20 cellular contexts compared by ENCODE assay signal in the genomic region with DNA sequence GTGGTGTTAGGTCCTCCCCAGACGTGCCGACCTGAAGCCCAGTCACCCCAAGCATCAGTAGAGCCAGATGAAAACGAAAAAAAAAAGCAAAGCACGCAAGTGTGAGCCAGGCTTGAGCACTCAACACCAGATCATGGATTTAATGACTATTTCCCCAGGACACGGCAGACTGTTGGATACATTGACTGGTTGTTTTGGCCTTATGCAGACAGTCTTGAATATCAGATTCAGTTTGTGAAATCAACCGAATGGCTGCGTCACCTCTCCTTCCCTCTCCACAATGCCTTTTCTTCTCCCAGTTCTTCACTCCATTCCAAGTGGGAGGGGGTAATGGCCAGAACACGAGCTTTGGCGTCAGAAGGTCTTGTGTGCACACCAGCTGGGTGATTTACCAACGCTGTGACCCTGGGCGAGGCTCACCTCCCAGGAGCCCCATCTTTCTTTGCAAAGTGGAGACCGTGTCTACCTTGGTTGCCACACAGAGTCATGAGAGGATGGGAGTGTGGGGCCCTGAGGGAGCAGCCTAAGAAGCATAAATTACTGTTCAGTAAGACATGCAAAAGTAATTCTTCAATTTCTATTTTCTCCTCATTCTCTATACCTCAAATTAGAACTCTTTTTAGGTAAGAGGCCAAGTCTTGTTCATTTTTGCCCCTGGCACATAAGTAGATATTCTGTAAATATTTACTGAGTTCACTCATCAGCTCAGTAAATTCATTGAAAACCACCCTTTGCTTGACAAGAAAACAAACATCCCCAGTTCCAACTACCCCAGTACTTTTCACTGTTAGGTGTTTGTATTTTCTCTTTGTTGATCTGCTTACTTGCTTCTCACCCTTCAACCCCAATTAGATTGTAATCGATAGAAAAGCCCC.
DNase-seq lines count a peak whose midpoint lies in the region; ATAC-seq lines count a peak whose summit lies in the region.
"Had no signal": no experiment of that assay in that cellular context is flagged by ENCODE, and none has a peak within 500 bp of the region (broad histone marks: within the 10 kb centered on the region; RNA-seq: fewer than 3 reads in every experiment).

No MANE protein-coding gene starts in this region.

- peak; percentile 25 for DNase-seq in DMS53 treated with DMSO at 0.1 percent for 48 hours (lab: John Stamatoyannopoulos, UW; ENCODE audit: unreplicated experiment)
- DNase-seq in adipocyte (ENCODE audit: low read depth) = no peak
- peak; percentile 34 for DNase-seq in globus pallidus (ENCODE audit: low spot score)
- DNase-seq in sciatic nerve (ENCODE audit: low spot score) = no peak
- DNase-seq in germinal center (ENCODE audit: low spot score) = no peak
- DNase-seq: GDM1, GOT3, Karpas-422, NCI-H1048, NCI-H1436 treated with DMSO at 0.1 percent for 48 hours, NCI-H2029 treated with DMSO at 0.1 percent for 48 hours, NCI-H2171, PC-9, SIG-M5 had no signal

- peak overlapping the region; percentile 12 for H3K9ac ChIP-seq in adipocyte (ENCODE audit: low read length)

- peaks cover 28% of the 10 kb centered on the region for H3K27me3 Mint-ChIP-seq in activated T-helper 17 cell treated with anti-CD3 and anti-CD28 coated beads, Interleukin-2, amount 50 U/mL, for 72 hours

- H3K36me3 Mint-ChIP-seq in activated T-helper 17 cell treated with anti-CD3 and anti-CD28 coated beads, Interleukin-2, amount 50 U/mL, for 72 hours (ENCODE audit: low read depth) = no peaks in the 10 kb centered on the region
- H3K36me3 Mint-ChIP-seq: IgD-negative memory B cell had no signal

- H3K4me3 Mint-ChIP-seq in activated T-helper 17 cell treated with anti-CD3 and anti-CD28 coated beads, Interleukin-2, amount 50 U/mL, for 72 hours = no peak overlapping the region
- H3K4me3 Mint-ChIP-seq: B cell, IgD-negative memory B cell had no signal

- H3K36me3 ChIP-seq in adipocyte (ENCODE audit: control insufficient read depth, insufficient read depth, low read length, severe bottlenecking) = no peaks in the 10 kb centered on the region

- H3K9me3 Mint-ChIP-seq in activated T-helper 17 cell treated with anti-CD3 and anti-CD28 coated beads, Interleukin-2, amount 50 U/mL, for 72 hours = no peaks in the 10 kb centered on the region
- H3K9me3 Mint-ChIP-seq: IgD-negative memory B cell had no signal

- no peaks in the 10 kb centered on the region for H3K9me3 ChIP-seq in adipocyte (ENCODE audit: control insufficient read depth, low read length)

- peak overlapping the region; percentile 47 for H3K4me3 ChIP-seq in adipocyte (ENCODE audit: low read length)
- H3K4me3 ChIP-seq: PC-9 had no signal

- intact Hi-C loops in sciatic nerve (cut with DNase I) = no loop called here

- no peak overlapping the region for H3K27ac Mint-ChIP-seq in activated T-helper 17 cell treated with anti-CD3 and anti-CD28 coated beads, Interleukin-2, amount 50 U/mL, for 72 hours
- H3K27ac Mint-ChIP-seq: B cell, IgD-negative memory B cell had no signal

- ATAC-seq in sciatic nerve = peak; percentile 62
- ATAC-seq in activated T-helper 17 cell treated with anti-CD3 and anti-CD28 coated beads, Interleukin-2, amount 50 U/mL, for 72 hours (replicated peaks) = no peak
- ATAC-seq in GM21423 (IDR thresholded peaks at IDR 0.05; ENCODE audit: unreplicated experiment) = no peak
- ATAC-seq: HCT116, SK-N-SH treated with all-trans-retinoic acid at 6 μM for 48 hours had no signal

- peaks cover 6% of the 10 kb centered on the region for H3K27me3 ChIP-seq in adipocyte (replicated peaks; ENCODE audit: control insufficient read depth, insufficient read depth, low read length)

- peaks cover 8% of the 10 kb centered on the region for H3K4me1 ChIP-seq in adipocyte (ENCODE audit: control insufficient read depth, insufficient read depth, low read length)

- H3K4me1 Mint-ChIP-seq in activated T-helper 17 cell treated with anti-CD3 and anti-CD28 coated beads, Interleukin-2, amount 50 U/mL, for 72 hours = no peaks in the 10 kb centered on the region
- H3K4me1 Mint-ChIP-seq: B cell, IgD-negative memory B cell had no signal

Comparison
In these comparisons a context has a peak if more than half of its experiments do, and no peak if none do; other contexts are left out.
1. DNase-seq: peak in DMS53 treated with DMSO at 0.1 percent for 48 hours (single experiment) and globus pallidus (single experiment); none in adipocyte (single experiment), sciatic nerve (single experiment) and germinal center (single experiment).